Comparison of ENCODE assay signal across 8 cellular contexts in genomic region chr2:95159690-95160449, GRCh38. TPM values are rescaled to one million over a fixed set of nuclear protein-coding genes. Genes with fewer than 3 reads are reported as not detected.
A peak's percentile ranks its signal among the peaks of the same experiment; 100 is the strongest.
DNase-seq lines count a peak whose midpoint lies in the region; ATAC-seq and TF ChIP-seq lines count a peak whose summit lies in the region.

TSS of gene ZNF514 (minus strand) at chr2:95159848. CDS start at chr2:95153253, 6,595 bp downstream.

- intact Hi-C loops in CD4-positive, alpha-beta memory T cell (cut with micrococcal nuclease), result loop anchor here (1.0 kb wide), 1 partner anchor 38 kb away; no protein-coding TSS in a partner anchor
- intact Hi-C loops in esophagus squamous epithelium (cut with DNase I), result no loop called here

- peak within 1 kb of the TSS; percentile 77 to 95 (median 89) for H3K27ac Mint-ChIP-seq in CD4-positive, alpha-beta memory T cell

- peaks cover 0 to 16% (median 11%) of the 10 kb centered on the region in 8 donors for H3K9me3 Mint-ChIP-seq in CD4-positive, alpha-beta memory T cell

- CTCF ChIA-PET in CD4-positive, alpha-beta memory T cell (lab: Charles Lee; ENCODE audit: partially characterized antibody), result interaction anchor here (2.5 to 2.7 kb wide), 2 partner anchors 39 to 82 kb away, joined by 15 to 17 read pairs; partner anchors contain the start of gene MRPS5

- H3K4me3 Mint-ChIP-seq in CD4-positive, alpha-beta memory T cell, result peak within 1 kb of the TSS; percentile 86 to 94 (median 90)

- peaks cover 24% of the 10 kb centered on the region for H3K4me1 ChIP-seq in CD4-positive, alpha-beta memory T cell (ENCODE audit: insufficient read depth, low read length)
- H3K4me1 ChIP-seq in esophagus squamous epithelium, result peaks cover 9 to 43% (median 22%) of the 10 kb centered on the region in 3 donors

- H3K27me3 ChIP-seq in CD4-positive, alpha-beta memory T cell (ENCODE audit: insufficient read depth, low read length), result no peaks in the 10 kb centered on the region
- no peaks in the 10 kb centered on the region for H3K27me3 ChIP-seq in esophagus squamous epithelium

- TF ChIP-seq POLR2A in esophagus squamous epithelium (IDR thresholded peaks at IDR 0.05), result peak in 1 of 4 donors; percentile 21

- peak within 1 kb of the TSS; percentile 57 for H3K27ac ChIP-seq in CD4-positive, alpha-beta memory T cell (ENCODE audit: low read depth, low read length)
- H3K27ac ChIP-seq in esophagus squamous epithelium, result peak within 1 kb of the TSS; percentile 83 to 90 (median 86)

- no peaks in the 10 kb centered on the region for H3K9me3 ChIP-seq in CD4-positive, alpha-beta memory T cell (ENCODE audit: control insufficient read depth in 1 of 2, low read length in 2 of 2)
- peaks cover 0 to 9% (median 0%) of the 10 kb centered on the region in 3 donors for H3K9me3 ChIP-seq in esophagus squamous epithelium

- POLR2A ChIA-PET in CD4-positive, alpha-beta memory T cell (lab: Charles Lee; ENCODE audit: partially characterized antibody), result interaction anchor here (0.8 to 2.2 kb wide), 10 partner anchors 9 to 137 kb away, joined by 3 to 42 read pairs (median 6); partner anchors contain the start of genes MAL and MRPS5

- peaks cover 21 to 22% of the 10 kb centered on the region in 2 donors for H3K36me3 Mint-ChIP-seq in CD4-positive, alpha-beta memory T cell

- peaks cover 5 to 35% (median 13%) of the 10 kb centered on the region in 4 donors for H3K4me1 Mint-ChIP-seq in CD4-positive, alpha-beta memory T cell

- no peaks in the 10 kb centered on the region for H3K27me3 Mint-ChIP-seq in CD4-positive, alpha-beta memory T cell

- DNase-seq in CD4-positive, alpha-beta memory T cell, result peak; percentile 70 to 82 (median 74)
- DNase-seq in OCI-M1 (lab: John Stamatoyannopoulos, UW), result peak; percentile 69
- DNase-seq in activated T-cell treated with anti-CD3 and anti-CD28 coated beads, Interleukin-2, amount 50 U/mL, for 48 hours, result peak; percentile 73 to 82
- DNase-seq in esophagus squamous epithelium (lab: John Stamatoyannopoulos, UW), result peak; percentile 7
- peak; percentile 72 for DNase-seq in myocyte (ENCODE audit: low read depth)
- DNase-seq in stimulated activated CD8-positive, alpha-beta memory T cell treated with anti-CD3 and anti-CD28 coated beads, Interleukin-7, amount 100 ng/mL, for 24 hours (ENCODE audit: low read depth), result peak; percentile 49

- no peak for TF ChIP-seq CTCF in esophagus squamous epithelium (IDR thresholded peaks at IDR 0.05)

- WGBS in esophagus squamous epithelium, 2 donors, result 21 to 44% methylated on average over 6 to 12 of the region's 64 CpGs

- peak within 1 kb of the TSS; percentile 32 to 74 for H3K4me3 ChIP-seq in CD4-positive, alpha-beta memory T cell (ENCODE audit: low read length in 2 of 2)
- peak within 1 kb of the TSS; percentile 51 to 84 (median 74) for H3K4me3 ChIP-seq in esophagus squamous epithelium

- ATAC-seq in GM19463 (IDR thresholded peaks at IDR 0.05; ENCODE audit: unreplicated experiment) (peak; percentile 93), HG03571 (IDR thresholded peaks at IDR 0.05; ENCODE audit: unreplicated experiment) (peak; percentile 88)

- H3K36me3 ChIP-seq in CD4-positive, alpha-beta memory T cell (ENCODE audit: insufficient read depth, low read length), result peaks cover 4% of the 10 kb centered on the region
- H3K36me3 ChIP-seq in esophagus squamous epithelium, result peaks cover 0 to 25% (median 6%) of the 10 kb centered on the region in 3 donors

RNA-seq across cellular contexts. Expression of gene ZNF514, which starts in this region (rescaled TPM):
- 10 to 100 TPM; 35.2 to 37.1 TPM for total RNA-seq in CD4-positive, alpha-beta memory T cell
- 10 to 100 TPM in 1 of 2 donors, 1 to 10 TPM in 1; 7.3 to 11.2 TPM for polyA plus RNA-seq in CD4-positive, alpha-beta memory T cell
- total RNA-seq in esophagus squamous epithelium (10 to 100 TPM in 1 of 4 donors, 1 to 10 TPM in 3; 4.9 to 23.8 (median 6.9) TPM), myocyte (12.2 and 12.3 TPM in 2 replicates)
- polyA plus RNA-seq in myocyte (2012), result 9.2 TPM

Comparison
In these comparisons a context has a peak if more than half of its experiments do, and no peak if none do; other contexts are left out.
1. Peak in every context shown above with its lines: DNase-seq, ATAC-seq, H3K4me3 ChIP-seq and H3K27ac ChIP-seq.
2. DNase-seq: peak in every context shown above with its lines; median percentile 78 in activated T-cell treated with anti-CD3 and anti-CD28 coated beads, Interleukin-2, amount 50 U/mL, for 48 hours; 74 in CD4-positive, alpha-beta memory T cell; 72 in myocyte; 69 in OCI-M1; 49 in stimulated activated CD8-positive, alpha-beta memory T cell treated with anti-CD3 and anti-CD28 coated beads, Interleukin-7, amount 100 ng/mL, for 24 hours; 7 in esophagus squamous epithelium.